14 cellular contexts compared by ENCODE assay signal in the genomic region with DNA sequence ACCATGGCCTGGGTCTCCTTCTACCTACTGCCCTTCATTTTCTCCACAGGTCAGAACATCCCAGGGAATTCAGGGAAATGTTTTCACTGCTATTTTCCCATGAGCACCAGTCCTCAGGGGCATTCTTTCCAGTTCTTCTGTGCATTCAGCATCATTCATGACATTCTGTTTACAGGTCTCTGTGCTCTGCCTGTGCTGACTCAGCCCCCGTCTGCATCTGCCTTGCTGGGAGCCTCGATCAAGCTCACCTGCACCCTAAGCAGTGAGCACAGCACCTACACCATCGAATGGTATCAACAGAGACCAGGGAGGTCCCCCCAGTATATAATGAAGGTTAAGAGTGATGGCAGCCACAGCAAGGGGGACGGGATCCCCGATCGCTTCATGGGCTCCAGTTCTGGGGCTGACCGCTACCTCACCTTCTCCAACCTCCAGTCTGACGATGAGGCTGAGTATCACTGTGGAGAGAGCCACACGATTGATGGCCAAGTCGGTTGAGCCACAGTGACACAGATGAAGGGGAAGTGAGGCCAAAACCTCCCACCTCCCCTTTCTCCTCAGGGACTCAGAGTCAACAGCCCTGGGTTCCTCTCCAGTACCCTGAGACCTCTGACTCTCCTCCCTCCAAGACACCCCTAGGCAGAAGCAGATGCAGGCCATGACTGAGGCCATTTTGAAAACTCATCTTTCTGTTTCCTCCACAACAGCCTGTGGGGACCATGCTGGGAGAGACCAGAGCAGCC. TPM values are rescaled to one million over a fixed set of nuclear protein-coding genes. Genes with fewer than 3 reads are reported as not detected.
"Had no signal": no experiment of that assay in that cellular context is flagged by ENCODE, and none has a peak within 500 bp of the region (broad histone marks: within the 10 kb centered on the region; RNA-seq: fewer than 3 reads in every experiment).

No MANE protein-coding gene starts in this region.

- H3K9me3 ChIP-seq: body of pancreas had no signal

- H3K27ac ChIP-seq: body of pancreas, parathyroid adenoma, skin epidermis, upper lobe of right lung had no signal

- H3K4me1 Mint-ChIP-seq: neural crest cell had no signal

- DNase-seq: activated naive CD4-positive, alpha-beta T cell treated with anti-CD3 and anti-CD28 coated beads, Interleukin-2, amount 50 U/mL, for 16 hours; activated T-cell treated with anti-CD3 and anti-CD28 coated beads for 4 hours; amniotic stem cell; body of pancreas; effector memory CD4-positive, alpha-beta T cell; SW 1271; upper lobe of right lung had no signal

- H3K79me2 ChIP-seq: parathyroid adenoma had no signal

- H3K27me3 Mint-ChIP-seq: activated T-helper 17 cell treated with anti-CD3 and anti-CD28 coated beads, Interleukin-2, amount 50 U/mL, for 72 hours had no signal

- H3K27me3 ChIP-seq: body of pancreas had no signal

- H3K27ac Mint-ChIP-seq: activated T-helper 17 cell treated with anti-CD3 and anti-CD28 coated beads, Interleukin-2, amount 50 U/mL, for 72 hours had no signal

- H3K4me1 ChIP-seq: body of pancreas, parathyroid adenoma, upper lobe of right lung had no signal

- ATAC-seq: activated T-helper 17 cell treated with anti-CD3 and anti-CD28 coated beads, Interleukin-2, amount 50 U/mL, for 72 hours; body of pancreas; upper lobe of right lung had no signal

- H3K4me3 Mint-ChIP-seq: activated T-helper 17 cell treated with anti-CD3 and anti-CD28 coated beads, Interleukin-2, amount 50 U/mL, for 72 hours; neural crest cell had no signal

- H3K36me3 ChIP-seq: upper lobe of right lung had no signal

- H2AFZ ChIP-seq: parathyroid adenoma had no signal

- H3K4me3 ChIP-seq: body of pancreas, skin epidermis, upper lobe of right lung had no signal

- H3K9me3 Mint-ChIP-seq: activated T-helper 17 cell treated with anti-CD3 and anti-CD28 coated beads, Interleukin-2, amount 50 U/mL, for 72 hours; neural crest cell had no signal

RNA-seq across cellular contexts. Expression of a gene that starts 15.9 kb away (rescaled TPM):
- total RNA-seq: activated CD8-positive, alpha-beta memory T cell treated with anti-CD3 and anti-CD28 coated beads for 36 hours; activated T-helper 17 cell treated with anti-CD3 and anti-CD28 coated beads, Interleukin-2, amount 50 U/mL, for 72 hours; epithelial cell of proximal tubule; kidney epithelial cell; neural crest cell had no signal
